In the genomic region with DNA sequence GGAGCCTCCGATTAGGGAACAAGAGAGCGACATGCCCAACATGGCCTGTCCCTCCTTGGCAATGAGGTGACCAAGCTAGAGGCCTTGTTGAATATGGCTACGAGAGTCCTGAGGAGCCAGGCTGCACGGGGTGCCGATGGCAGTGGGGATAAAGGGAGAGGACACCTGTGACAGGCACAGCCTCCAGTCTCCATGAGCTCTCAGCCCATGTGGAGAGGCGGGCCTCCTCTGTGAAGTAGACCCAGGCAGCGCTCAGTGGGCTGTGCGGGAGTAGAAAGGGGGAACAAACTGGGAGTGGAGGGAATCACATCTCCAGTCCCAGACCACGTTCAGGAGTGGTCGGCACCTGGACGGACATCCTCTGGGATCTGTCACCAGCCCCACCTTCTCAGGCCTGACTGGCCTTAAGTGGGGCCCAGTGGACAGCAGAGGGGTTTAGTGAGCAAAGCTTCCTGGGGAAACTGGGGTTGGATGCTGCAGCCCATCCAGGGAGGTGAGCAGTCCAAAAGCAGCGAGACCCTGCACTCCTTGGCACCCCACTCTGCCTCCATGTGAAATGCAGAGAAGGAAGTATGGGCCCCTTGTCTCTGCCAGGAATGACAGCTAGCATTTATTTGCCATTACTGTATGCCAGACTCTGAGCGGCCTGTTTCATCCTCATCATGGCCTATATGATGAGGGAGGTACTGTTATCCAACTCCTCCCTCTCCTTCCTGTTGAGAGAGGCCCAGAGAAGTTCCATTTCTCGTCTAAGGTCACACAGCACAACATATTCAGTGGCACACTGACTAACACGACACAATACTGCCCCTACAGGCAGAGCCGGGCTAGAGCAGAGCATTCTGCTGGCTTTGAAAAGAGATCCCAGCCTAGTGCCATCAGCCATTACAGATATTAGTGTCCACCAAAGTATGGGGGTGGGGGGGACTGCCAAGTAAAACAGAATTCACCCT, we compare ENCODE assay signal across 1 cellular context.
TF ChIP-seq lines count a peak whose summit lies in the region.

No MANE protein-coding gene starts in this region.

TF ChIP-seq in A549, 52 proteins besides CTCF, POLR2A, EP300 and RAD21 (continued from another document):
- TF ChIP-seq, protein P1, sequence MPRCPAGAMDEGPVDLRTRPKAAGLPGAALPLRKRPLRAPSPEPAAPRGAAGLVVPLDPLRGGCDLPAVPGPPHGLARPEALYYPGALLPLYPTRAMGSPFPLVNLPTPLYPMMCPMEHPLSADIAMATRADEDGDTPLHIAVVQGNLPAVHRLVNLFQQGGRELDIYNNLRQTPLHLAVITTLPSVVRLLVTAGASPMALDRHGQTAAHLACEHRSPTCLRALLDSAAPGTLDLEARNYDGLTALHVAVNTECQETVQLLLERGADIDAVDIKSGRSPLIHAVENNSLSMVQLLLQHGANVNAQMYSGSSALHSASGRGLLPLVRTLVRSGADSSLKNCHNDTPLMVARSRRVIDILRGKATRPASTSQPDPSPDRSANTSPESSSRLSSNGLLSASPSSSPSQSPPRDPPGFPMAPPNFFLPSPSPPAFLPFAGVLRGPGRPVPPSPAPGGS (IDR thresholded peaks at IDR 0.05), result no peak
- TF ChIP-seq TFCP2L1 (CRISPR knock-in tag; IDR thresholded peaks at IDR 0.05), result no peak
- TF ChIP-seq, protein P2, sequence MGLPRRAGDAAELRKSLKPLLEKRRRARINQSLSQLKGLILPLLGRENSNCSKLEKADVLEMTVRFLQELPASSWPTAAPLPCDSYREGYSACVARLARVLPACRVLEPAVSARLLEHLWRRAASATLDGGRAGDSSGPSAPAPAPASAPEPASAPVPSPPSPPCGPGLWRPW (IDR thresholded peaks at IDR 0.05), result no peak
- peak; percentile 72 for TF ChIP-seq SMC3 (IDR thresholded peaks at IDR 0.05)
- 0 out of 2 replicates have a peak, but pooled peaks have one; percentile 22 for TF ChIP-seq CHD4 (IDR thresholded peaks at IDR 0.05; ENCODE audit: borderline replicate concordance)
- no peak for TF ChIP-seq HOXB13 (CRISPR knock-in tag; IDR thresholded peaks at IDR 0.05; ENCODE audit: low read depth)
- no peak for TF ChIP-seq CBX2 (IDR thresholded peaks at IDR 0.05; ENCODE audit: borderline replicate concordance, low read depth)
- TF ChIP-seq SREBF2 (IDR thresholded peaks at IDR 0.05), result no peak
- no peak for TF ChIP-seq KDM5A (IDR thresholded peaks at IDR 0.05)
- TF ChIP-seq, protein P3, sequence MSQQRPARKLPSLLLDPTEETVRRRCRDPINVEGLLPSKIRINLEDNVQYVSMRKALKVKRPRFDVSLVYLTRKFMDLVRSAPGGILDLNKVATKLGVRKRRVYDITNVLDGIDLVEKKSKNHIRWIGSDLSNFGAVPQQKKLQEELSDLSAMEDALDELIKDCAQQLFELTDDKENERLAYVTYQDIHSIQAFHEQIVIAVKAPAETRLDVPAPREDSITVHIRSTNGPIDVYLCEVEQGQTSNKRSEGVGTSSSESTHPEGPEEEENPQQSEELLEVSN (IDR thresholded peaks at IDR 0.05; ENCODE audit: borderline replicate concordance, low read depth), result no peak
- no peak for TF ChIP-seq RARB (CRISPR knock-in tag; IDR thresholded peaks at IDR 0.05)
- TF ChIP-seq PBX3 (IDR thresholded peaks at IDR 0.05), result no peak
- no peak for TF ChIP-seq BHLHE40 (IDR thresholded peaks at IDR 0.05; ENCODE audit: low read depth, low read length)
- TF ChIP-seq MYC (IDR thresholded peaks at IDR 0.05; ENCODE audit: borderline replicate concordance, low read length), result no peak
- TF ChIP-seq ELK1 (IDR thresholded peaks at IDR 0.05; ENCODE audit: low read depth, low read length), result no peak
- no peak for TF ChIP-seq USF2 (IDR thresholded peaks at IDR 0.05)
- TF ChIP-seq, protein P4, sequence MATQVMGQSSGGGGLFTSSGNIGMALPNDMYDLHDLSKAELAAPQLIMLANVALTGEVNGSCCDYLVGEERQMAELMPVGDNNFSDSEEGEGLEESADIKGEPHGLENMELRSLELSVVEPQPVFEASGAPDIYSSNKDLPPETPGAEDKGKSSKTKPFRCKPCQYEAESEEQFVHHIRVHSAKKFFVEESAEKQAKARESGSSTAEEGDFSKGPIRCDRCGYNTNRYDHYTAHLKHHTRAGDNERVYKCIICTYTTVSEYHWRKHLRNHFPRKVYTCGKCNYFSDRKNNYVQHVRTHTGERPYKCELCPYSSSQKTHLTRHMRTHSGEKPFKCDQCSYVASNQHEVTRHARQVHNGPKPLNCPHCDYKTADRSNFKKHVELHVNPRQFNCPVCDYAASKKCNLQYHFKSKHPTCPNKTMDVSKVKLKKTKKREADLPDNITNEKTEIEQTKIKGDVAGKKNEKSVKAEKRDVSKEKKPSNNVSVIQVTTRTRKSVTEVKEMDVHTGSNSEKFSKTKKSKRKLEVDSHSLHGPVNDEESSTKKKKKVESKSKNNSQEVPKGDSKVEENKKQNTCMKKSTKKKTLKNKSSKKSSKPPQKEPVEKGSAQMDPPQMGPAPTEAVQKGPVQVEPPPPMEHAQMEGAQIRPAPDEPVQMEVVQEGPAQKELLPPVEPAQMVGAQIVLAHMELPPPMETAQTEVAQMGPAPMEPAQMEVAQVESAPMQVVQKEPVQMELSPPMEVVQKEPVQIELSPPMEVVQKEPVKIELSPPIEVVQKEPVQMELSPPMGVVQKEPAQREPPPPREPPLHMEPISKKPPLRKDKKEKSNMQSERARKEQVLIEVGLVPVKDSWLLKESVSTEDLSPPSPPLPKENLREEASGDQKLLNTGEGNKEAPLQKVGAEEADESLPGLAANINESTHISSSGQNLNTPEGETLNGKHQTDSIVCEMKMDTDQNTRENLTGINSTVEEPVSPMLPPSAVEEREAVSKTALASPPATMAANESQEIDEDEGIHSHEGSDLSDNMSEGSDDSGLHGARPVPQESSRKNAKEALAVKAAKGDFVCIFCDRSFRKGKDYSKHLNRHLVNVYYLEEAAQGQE (IDR thresholded peaks at IDR 0.05), result no peak
- TF ChIP-seq CHD2 (IDR thresholded peaks at IDR 0.05; ENCODE audit: low read length, partially characterized antibody), result no peak
- no peak for TF ChIP-seq CEBPB (IDR thresholded peaks at IDR 0.05)
TF ChIP-seq in A549: peak in this region for 7.
